19 cellular contexts compared by ENCODE assay signal in the genomic region with DNA sequence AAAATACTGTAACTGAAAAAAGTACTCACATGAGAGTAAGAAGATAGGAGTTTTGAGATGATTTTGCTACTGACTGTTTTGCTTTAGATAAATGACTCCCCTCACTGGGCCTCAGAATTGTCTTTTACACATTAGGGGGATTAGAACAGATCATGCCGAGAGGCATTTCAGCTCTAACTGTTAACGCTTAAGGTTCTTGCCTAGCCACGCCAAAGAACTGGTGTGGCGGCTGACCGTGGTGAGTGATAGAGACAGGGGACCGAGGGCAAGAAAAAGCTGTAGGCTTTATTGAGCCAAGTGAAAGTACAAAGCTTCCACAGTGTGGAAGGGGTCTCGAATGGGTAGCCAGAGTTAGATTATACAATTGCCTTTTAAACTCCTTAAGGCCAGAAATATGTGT.
"Had no signal": no experiment of that assay in that cellular context is flagged by ENCODE, and none has a peak within 500 bp of the region (broad histone marks: within the 10 kb centered on the region; RNA-seq: fewer than 3 reads in every experiment).

No MANE protein-coding gene starts in this region.

- H3K4me1 ChIP-seq: esophagus muscularis mucosa, gastrocnemius medialis, left ventricle myocardium inferior, parathyroid adenoma, testis, tibial nerve had no signal

- H3K27ac ChIP-seq: epithelial cell of prostate, esophagus muscularis mucosa, gastrocnemius medialis, left ventricle myocardium inferior, parathyroid adenoma, testis, tibial nerve had no signal

- DNase-seq: effector memory CD4-positive, alpha-beta T cell; gastrocnemius medialis; glutamatergic neuron; kidney; left cardiac atrium; left ventricle myocardium inferior; natural killer cell; stimulated activated CD4-positive, alpha-beta T cell treated with anti-CD3 and anti-CD28 coated beads, Interleukin-2, amount 100 ng/mL, for 24 hours; stimulated activated CD4-positive, alpha-beta T cell treated with anti-CD3 and anti-CD28 coated beads, Interleukin-4, amount 100 ng/mL, for 4 hours; stimulated activated naive B cell treated with anti-CD40 and anti-IgM and Interleukin-4, amounts not matched to agents 10 μg/mL and 1 μg/mL and 100 μg/mL, for 72 hours; stimulated activated naive CD8-positive, alpha-beta T cell treated with anti-CD3 and anti-CD28 coated beads, Interleukin-15, amount 100 ng/mL, for 72 hours; testis had no signal

- H3K9me3 Mint-ChIP-seq: stimulated activated naive B cell treated with anti-CD40 and anti-IgM and Interleukin-4, amounts not matched to agents 10 μg/mL and 1 μg/mL and 100 μg/mL, for 72 hours had no signal

- ATAC-seq: gastrocnemius medialis; left cardiac atrium; natural killer cell; sciatic nerve; stimulated activated naive B cell treated with anti-CD40 and anti-IgM and Interleukin-4, amounts not matched to agents 10 μg/mL and 1 μg/mL and 100 μg/mL, for 72 hours; stimulated activated naive CD8-positive, alpha-beta T cell treated with anti-CD3 and anti-CD28 coated beads, Interleukin-15, amount 100 ng/mL, for 72 hours had no signal

- H3K4me3 ChIP-seq: esophagus muscularis mucosa, gastrocnemius medialis, left ventricle myocardium inferior, lung, testis, tibial nerve had no signal

- H3K4me3 Mint-ChIP-seq: central memory CD8-positive, alpha-beta T cell; natural killer cell; stimulated activated naive B cell treated with anti-CD40 and anti-IgM and Interleukin-4, amounts not matched to agents 10 μg/mL and 1 μg/mL and 100 μg/mL, for 72 hours; stimulated activated naive CD8-positive, alpha-beta T cell treated with anti-CD3 and anti-CD28 coated beads, Interleukin-15, amount 100 ng/mL, for 72 hours had no signal

- H3K79me2 ChIP-seq: parathyroid adenoma had no signal

- H3K4me1 Mint-ChIP-seq: central memory CD8-positive, alpha-beta T cell; natural killer cell; stimulated activated naive B cell treated with anti-CD40 and anti-IgM and Interleukin-4, amounts not matched to agents 10 μg/mL and 1 μg/mL and 100 μg/mL, for 72 hours; stimulated activated naive CD8-positive, alpha-beta T cell treated with anti-CD3 and anti-CD28 coated beads, Interleukin-15, amount 100 ng/mL, for 72 hours had no signal

- H3K9ac ChIP-seq: parathyroid adenoma had no signal

- H2AFZ ChIP-seq: parathyroid adenoma had no signal

- H3K27me3 Mint-ChIP-seq: central memory CD8-positive, alpha-beta T cell; stimulated activated naive CD8-positive, alpha-beta T cell treated with anti-CD3 and anti-CD28 coated beads, Interleukin-15, amount 100 ng/mL, for 72 hours had no signal

- H3K27ac Mint-ChIP-seq: natural killer cell; stimulated activated naive B cell treated with anti-CD40 and anti-IgM and Interleukin-4, amounts not matched to agents 10 μg/mL and 1 μg/mL and 100 μg/mL, for 72 hours; stimulated activated naive CD8-positive, alpha-beta T cell treated with anti-CD3 and anti-CD28 coated beads, Interleukin-15, amount 100 ng/mL, for 72 hours had no signal

- FAIRE-seq: kidney had no signal

- H3K36me3 ChIP-seq: esophagus muscularis mucosa, gastrocnemius medialis, left ventricle myocardium inferior, tibial nerve had no signal

- H3K27me3 ChIP-seq: esophagus muscularis mucosa, gastrocnemius medialis, testis, tibial nerve had no signal

- H3K9me3 ChIP-seq: esophagus muscularis mucosa, gastrocnemius medialis, left ventricle myocardium inferior, testis, tibial nerve had no signal

- H3K36me3 Mint-ChIP-seq: natural killer cell; stimulated activated naive B cell treated with anti-CD40 and anti-IgM and Interleukin-4, amounts not matched to agents 10 μg/mL and 1 μg/mL and 100 μg/mL, for 72 hours had no signal
